In the genomic region with DNA sequence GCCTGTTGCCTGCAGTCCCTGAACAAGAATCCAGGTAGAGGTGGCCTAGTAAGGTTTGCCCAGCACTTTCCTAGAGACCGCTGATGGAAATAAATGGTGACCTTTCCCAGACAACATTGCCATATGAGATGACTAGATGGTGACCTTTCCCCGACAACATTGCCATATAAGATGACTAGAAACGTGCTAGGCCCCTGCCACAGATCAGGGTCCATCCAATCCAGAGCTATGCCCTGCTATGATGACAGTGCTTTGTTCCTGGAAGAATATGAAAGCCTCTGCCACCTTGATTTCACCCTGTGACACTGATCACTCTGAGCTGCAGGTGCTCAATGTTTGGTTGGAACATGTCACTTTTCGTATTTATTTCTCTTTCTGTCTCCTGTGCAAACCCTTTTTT, we compare ENCODE assay signal across 7 cellular contexts.
"Had no signal": no experiment of that assay in that cellular context is flagged by ENCODE, and none has a peak within 500 bp of the region (broad histone marks: within the 10 kb centered on the region; RNA-seq: fewer than 3 reads in every experiment).

No MANE protein-coding gene starts in this region.

- H3K27me3 Mint-ChIP-seq: IgD-negative memory B cell had no signal

- H3K9ac ChIP-seq: KMS-11 had no signal

- H3K27ac ChIP-seq: KMS-11 had no signal

- H3K4me3 Mint-ChIP-seq: GM23338, HFFc6, IgD-negative memory B cell had no signal

- H3K4me2 ChIP-seq: KMS-11 had no signal

- H3K9me3 Mint-ChIP-seq: GM23338 had no signal

- ATAC-seq: HCT116 had no signal

- H2AFZ ChIP-seq: GM23338 had no signal

- H3K4me3 ChIP-seq: GM23338, HAP-1 had no signal

- H3K36me3 Mint-ChIP-seq: IgD-negative memory B cell had no signal

- DNase-seq: HFFc6, KBM-7 had no signal

- H3K9me3 ChIP-seq: HAP-1 had no signal

- H3K4me1 Mint-ChIP-seq: IgD-negative memory B cell had no signal

- H3K36me3 ChIP-seq: HAP-1 had no signal

- H3K27ac Mint-ChIP-seq: HFFc6, IgD-negative memory B cell had no signal
